ENCODE assay signal across 5 cellular contexts in the genomic region with DNA sequence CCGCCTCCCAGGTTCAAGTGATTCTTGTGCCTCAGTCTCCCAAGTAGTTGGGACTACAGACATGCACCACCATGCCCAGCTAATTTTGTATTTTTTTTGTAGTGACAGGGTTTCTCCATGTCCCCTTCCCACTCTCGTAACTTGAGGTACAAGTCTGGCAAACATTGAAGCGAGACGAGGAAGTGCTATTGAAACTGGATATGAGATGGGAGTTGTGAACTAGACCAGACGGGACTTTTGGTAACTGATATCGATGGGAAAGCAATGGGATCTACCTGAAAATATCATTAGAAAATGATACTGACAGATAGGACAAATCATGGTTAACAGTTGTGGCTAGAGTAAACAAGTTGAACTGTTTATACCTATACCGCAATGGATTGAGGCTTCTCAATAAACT.
"Had no signal": no experiment of that assay in that cellular context is flagged by ENCODE, and none has a peak within 500 bp of the region (broad histone marks: within the 10 kb centered on the region; RNA-seq: fewer than 3 reads in every experiment).

No MANE protein-coding gene starts in this region.

- DNase-seq: HCEC 1CT, IMR-90 had no signal

- H3K4me1 Mint-ChIP-seq: GM23338 had no signal

- H3K4me3 Mint-ChIP-seq: GM23338, H9 had no signal

- H3K27ac Mint-ChIP-seq: GM23338, H9 had no signal

- H3K4me3 ChIP-seq: GM23338, K562 had no signal

- ATAC-seq: GM23338, K562 had no signal
